Comparison of ENCODE assay signal across 1 cellular context in the genomic region with DNA sequence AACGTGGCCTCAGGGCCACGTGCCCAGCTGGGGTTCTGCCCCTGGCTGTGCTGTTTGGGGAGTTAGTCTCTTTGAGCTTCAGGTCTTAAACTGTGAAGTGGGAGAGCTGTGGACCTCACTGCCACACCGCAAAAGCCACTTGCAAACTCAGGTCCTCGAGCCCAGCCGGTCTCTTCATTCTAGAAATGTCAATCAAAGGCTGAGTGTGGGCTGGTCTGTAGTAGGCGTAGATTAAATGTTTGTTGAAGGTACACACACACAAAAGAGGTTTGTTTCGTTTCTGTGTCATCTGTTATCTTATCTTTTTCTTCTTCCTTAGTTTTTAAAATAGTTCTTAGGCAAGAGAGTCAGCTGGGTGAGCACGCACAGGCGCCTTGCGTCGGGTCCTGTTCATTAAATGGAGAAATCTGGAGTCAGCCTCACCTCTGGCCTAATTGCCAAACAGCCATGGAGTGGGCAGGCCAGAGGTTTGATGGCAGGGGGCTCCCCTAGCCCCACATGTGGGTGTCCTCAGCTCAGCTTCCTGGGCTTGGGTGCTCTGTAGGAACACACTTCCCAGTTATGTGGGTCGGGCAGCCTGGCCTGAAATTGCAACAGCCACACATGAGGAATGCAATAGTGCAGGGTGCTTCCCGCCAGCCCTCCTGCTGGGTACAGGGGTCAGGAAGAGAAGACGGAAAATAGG.
TF ChIP-seq lines count a peak whose summit lies in the region.

No MANE protein-coding gene starts in this region.

TF ChIP-seq in GM12878, 131 proteins besides CTCF, POLR2A, EP300 and RAD21 (continued from another document):
- TF ChIP-seq, protein P1, sequence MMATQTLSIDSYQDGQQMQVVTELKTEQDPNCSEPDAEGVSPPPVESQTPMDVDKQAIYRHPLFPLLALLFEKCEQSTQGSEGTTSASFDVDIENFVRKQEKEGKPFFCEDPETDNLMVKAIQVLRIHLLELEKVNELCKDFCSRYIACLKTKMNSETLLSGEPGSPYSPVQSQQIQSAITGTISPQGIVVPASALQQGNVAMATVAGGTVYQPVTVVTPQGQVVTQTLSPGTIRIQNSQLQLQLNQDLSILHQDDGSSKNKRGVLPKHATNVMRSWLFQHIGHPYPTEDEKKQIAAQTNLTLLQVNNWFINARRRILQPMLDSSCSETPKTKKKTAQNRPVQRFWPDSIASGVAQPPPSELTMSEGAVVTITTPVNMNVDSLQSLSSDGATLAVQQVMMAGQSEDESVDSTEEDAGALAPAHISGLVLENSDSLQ (IDR thresholded peaks at IDR 0.05): peak; percentile 31; the same call in 1 of the 2 replicates
- no peak for TF ChIP-seq SUZ12 (IDR thresholded peaks at IDR 0.05; ENCODE audit: unreplicated experiment)
- TF ChIP-seq, protein P2, sequence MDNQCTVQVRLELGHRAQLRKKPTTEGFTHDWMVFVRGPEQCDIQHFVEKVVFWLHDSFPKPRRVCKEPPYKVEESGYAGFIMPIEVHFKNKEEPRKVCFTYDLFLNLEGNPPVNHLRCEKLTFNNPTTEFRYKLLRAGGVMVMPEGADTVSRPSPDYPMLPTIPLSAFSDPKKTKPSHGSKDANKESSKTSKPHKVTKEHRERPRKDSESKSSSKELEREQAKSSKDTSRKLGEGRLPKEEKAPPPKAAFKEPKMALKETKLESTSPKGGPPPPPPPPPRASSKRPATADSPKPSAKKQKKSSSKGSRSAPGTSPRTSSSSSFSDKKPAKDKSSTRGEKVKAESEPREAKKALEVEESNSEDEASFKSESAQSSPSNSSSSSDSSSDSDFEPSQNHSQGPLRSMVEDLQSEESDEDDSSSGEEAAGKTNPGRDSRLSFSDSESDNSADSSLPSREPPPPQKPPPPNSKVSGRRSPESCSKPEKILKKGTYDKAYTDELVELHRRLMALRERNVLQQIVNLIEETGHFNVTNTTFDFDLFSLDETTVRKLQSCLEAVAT (IDR thresholded peaks at IDR 0.05): no peak
